ENCODE assay signal across 1 cellular context in the genomic region with DNA sequence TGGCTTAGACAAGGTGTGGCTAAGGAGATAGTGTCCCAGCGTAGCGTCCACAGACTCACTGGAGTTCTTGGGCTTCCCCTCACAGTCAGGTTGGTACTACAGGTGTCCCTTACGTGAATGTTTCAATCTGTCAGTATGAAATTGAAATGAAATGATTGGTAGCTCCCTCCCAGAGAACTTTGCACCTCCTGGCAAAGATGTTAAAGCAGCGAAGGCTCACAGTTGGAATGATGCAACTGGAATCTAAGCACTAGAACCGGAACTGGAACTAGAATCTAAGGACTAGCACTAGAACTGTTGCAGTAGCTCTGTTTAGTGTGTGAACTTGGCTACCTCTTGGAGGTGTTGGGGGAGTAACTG.
A peak's percentile ranks its signal among the peaks of the same experiment; 100 is the strongest.
TF ChIP-seq lines count a peak whose summit lies in the region.

No MANE protein-coding gene starts in this region.

TF ChIP-seq in IMR-90, 13 proteins besides CTCF, POLR2A, EP300 and RAD21:
- no peak for TF ChIP-seq FOS (IDR thresholded peaks at IDR 0.05; ENCODE audit: low read depth, low read length)
- peak; percentile 54 for TF ChIP-seq CEBPB (IDR thresholded peaks at IDR 0.05; ENCODE audit: low read depth, low read length)
